Comparison of ENCODE assay signal across 10 cellular contexts in genomic region chr2:241774419-241775222, GRCh38. TPM values are rescaled to one million over a fixed set of nuclear protein-coding genes. Genes with fewer than 3 reads are reported as not detected.
DNase-seq lines count a peak whose midpoint lies in the region; ATAC-seq, FAIRE-seq and TF ChIP-seq lines count a peak whose summit lies in the region.
"Had no signal": no experiment of that assay in that cellular context is flagged by ENCODE, and none has a peak within 500 bp of the region (broad histone marks: within the 10 kb centered on the region; RNA-seq: fewer than 3 reads in every experiment).

No MANE protein-coding gene starts in this region.

- peak; percentile 11 for DNase-seq in activated T-cell treated with anti-CD3 and anti-CD28 coated beads, Interleukin-2, amount 50 U/mL, for 1 hour
- no peak for DNase-seq in activated T-cell treated with anti-CD3 and anti-CD28 coated beads, Interleukin-2, amount 50 U/mL, for 48 hours
- DNase-seq in PC-3 (peak; percentile 38), fibroblast of pulmonary artery (ENCODE audit: low read depth) (peak; percentile 41), stomach (peak; percentile 41), HTR-8/SVneo (ENCODE audit: insufficient read length, low spot score) (no peak)

- no peak overlapping the region for H3K4me2 ChIP-seq in PC-3 (ENCODE audit: low read length)

- no peaks in the 10 kb centered on the region for H3F3A ChIP-seq in PC-3 (ENCODE audit: low read length, unreplicated experiment)

- H3K9me3 ChIP-seq in PC-3 (ENCODE audit: low read length): no peaks in the 10 kb centered on the region
- H3K9me3 ChIP-seq in stomach: no peaks in the 10 kb centered on the region
- H3K9me3 ChIP-seq: tibial artery had no signal

- no peaks in the 10 kb centered on the region for H3K79me2 ChIP-seq in PC-3 (ENCODE audit: low read length)

- intact Hi-C loops in PC-3 (cut with micrococcal nuclease): no loop called here
- intact Hi-C loops in stomach (cut with DNase I; ENCODE audit: low total_unique reads): no loop called here

- peaks cover 5% of the 10 kb centered on the region for H3K4me1 ChIP-seq in PC-3 (ENCODE audit: insufficient read depth, low read length)
- peaks cover 4 to 36% (median 30%) of the 10 kb centered on the region in 4 donors for H3K4me1 ChIP-seq in stomach

- no peak overlapping the region for H3K9ac ChIP-seq in PC-3 (ENCODE audit: low read length)

- no peak for TF ChIP-seq POLR2A in stomach (IDR thresholded peaks at IDR 0.05)

- no peak overlapping the region for H3K4me3 ChIP-seq in PC-3 (ENCODE audit: low read length)
- H3K4me3 ChIP-seq in fibroblast of pulmonary artery (replicated peaks; ENCODE audit: low read depth, low read length): no peak overlapping the region
- no peak overlapping the region for H3K4me3 ChIP-seq in stomach
- H3K4me3 ChIP-seq: tibial artery had no signal

- H2AFZ ChIP-seq in PC-3 (ENCODE audit: low read length): no peak overlapping the region

- TF ChIP-seq CTCF in PC-3 (conservative IDR thresholded peaks at IDR 0.05; ENCODE audit: low read depth, low read length) (no peak), fibroblast of pulmonary artery (IDR thresholded peaks at IDR 0.05; ENCODE audit: low read length, missing control alignments) (no peak), stomach (IDR thresholded peaks at IDR 0.05) (no peak)

- no peaks in the 10 kb centered on the region for H3K9me2 ChIP-seq in PC-3 (replicated peaks; ENCODE audit: low read length)

- H3K27me3 ChIP-seq in PC-3 (ENCODE audit: low read length) (no peaks in the 10 kb centered on the region), stomach (peaks cover 0 to 78% (median 33%) of the 10 kb centered on the region in 3 donors)

- POLR2A ChIA-PET in PC-3 (lab: Charles Lee; ENCODE audit: unreplicated experiment): no interaction called here

- ATAC-seq in PC-3: peak; percentile 44
- ATAC-seq in HG02973 (IDR thresholded peaks at IDR 0.05; ENCODE audit: unreplicated experiment): no peak
- ATAC-seq in HG02970 (IDR thresholded peaks at IDR 0.05; ENCODE audit: low FRiP score, unreplicated experiment): no peak

- CTCF ChIA-PET in PC-3 (lab: Charles Lee): no interaction called here

- 43 to 64% (median 51%) methylated on average over 27 to 40 of the region's 40 CpGs for WGBS in stomach, 5 donors

- H4K20me1 ChIP-seq in PC-3 (ENCODE audit: low read length): no peaks in the 10 kb centered on the region

- H3K36me3 ChIP-seq in PC-3 (ENCODE audit: low read depth, low read length): no peaks in the 10 kb centered on the region
- H3K36me3 ChIP-seq in stomach: no peaks in the 10 kb centered on the region
- H3K36me3 ChIP-seq: tibial artery had no signal

- FAIRE-seq in HTR-8/SVneo (lab: Jason Lieb, UNC): no peak

- H3K27ac ChIP-seq in PC-3 (ENCODE audit: low read length) (no peak overlapping the region), stomach (no peak overlapping the region)
- H3K27ac ChIP-seq: tibial artery had no signal

- no peak for TF ChIP-seq EP300 in stomach (IDR thresholded peaks at IDR 0.05)

- BruUV-seq in PC-3 (replicated peaks; lab: Mats Ljungman, UMichigan): no TSS peak

RNA-seq across cellular contexts. Expression of gene GAL3ST2, which starts 2.0 kb away (rescaled TPM):
- total RNA-seq in PC-3 (2014; rRNA removed): not detected in 2 replicates
- total RNA-seq in stomach: 100 to 1,000 TPM in 1 of 5 donors, not detected in 4; 311 TPM
- not detected for polyA plus RNA-seq in stomach
- total RNA-seq: B cell had no signal

RNA-seq across cellular contexts. Expression of gene NEU4, which starts 34.4 kb away (rescaled TPM):
- not detected in 2 replicates for total RNA-seq in PC-3 (2014; rRNA removed)
- 100 to 1,000 TPM in 1 of 5 donors, not detected in 4; 415 TPM for total RNA-seq in stomach
- polyA plus RNA-seq in stomach: under 1 TPM in 1 of 3 donors, not detected in 2; 0.08 TPM
- total RNA-seq: B cell had no signal

RNA-seq across cellular contexts. Expression of gene D2HGDH, which starts 40.2 kb away (rescaled TPM):
- total RNA-seq in PC-3 (2014; rRNA removed): 28.5 and 51.2 TPM in 2 replicates
- total RNA-seq in stomach: 100 to 1,000 TPM in 1 of 5 donors, 10 to 100 TPM in 4; 17.3 to 369 (median 31.2) TPM
- polyA plus RNA-seq in stomach: 10 to 100 TPM; 19.1 to 35.4 (median 19.1) TPM

Comparison
In these comparisons a context has a peak if more than half of its experiments do, and no peak if none do; other contexts are left out.
1. DNase-seq: peak in activated T-cell treated with anti-CD3 and anti-CD28 coated beads, Interleukin-2, amount 50 U/mL, for 1 hour (single experiment), PC-3 (single experiment), fibroblast of pulmonary artery (single experiment) and stomach (single experiment); none in activated T-cell treated with anti-CD3 and anti-CD28 coated beads, Interleukin-2, amount 50 U/mL, for 48 hours (0 of 2) and HTR-8/SVneo (single experiment).